Comparison of ENCODE assay signal across 10 cellular contexts in genomic region chr2:23596316-23596885, GRCh38.
DNase-seq lines count a peak whose midpoint lies in the region; TF ChIP-seq lines count a peak whose summit lies in the region.
"Had no signal": no experiment of that assay in that cellular context is flagged by ENCODE, and none has a peak within 500 bp of the region (broad histone marks: within the 10 kb centered on the region; RNA-seq: fewer than 3 reads in every experiment).

No MANE protein-coding gene starts in this region.

- peak overlapping the region; percentile 76 for H3K27ac Mint-ChIP-seq in endodermal cell
- H3K27ac Mint-ChIP-seq: activated CD8-positive, alpha-beta T cell treated with anti-CD3 and anti-CD28 coated beads, Interleukin-2, amount 10 ng/mL, durations not matched to agents 7 days and 5 days; activated naive CD8-positive, alpha-beta T cell had no signal

- no peaks in the 10 kb centered on the region for H3K9me3 Mint-ChIP-seq in endodermal cell

- CTCF ChIA-PET in BJ (lab: Yijun Ruan, JAX): no interaction called here

- in situ Hi-C loops in ACHN (cut with HindIII; ENCODE audit: low pct_ligation_motif_present, low pct_unique_long_range_greater_than_20kb, low sequenced_read_pairs): no loop called here

- H3K27me3 ChIP-seq in BJ (ENCODE audit: control insufficient read depth, insufficient read depth, low read length) (no peaks in the 10 kb centered on the region), endodermal cell (ENCODE audit: control insufficient read depth, insufficient read depth, low read length, poor library complexity, severe bottlenecking) (no peaks in the 10 kb centered on the region), osteoblast (ENCODE audit: insufficient read depth, low read length) (no peaks in the 10 kb centered on the region)

- 91 to 95% methylated on average over 13 to 16 of the region's 16 CpGs for WGBS in endodermal cell (ENCODE audit: insufficient coverage in 1 of 2, insufficient read length in 1 of 2), 2 experiments

- DNase-seq in BJ (ENCODE audit: low read depth): peak; percentile 31
- peak; percentile 64 for DNase-seq in NCI-H146 treated with DMSO at 0.1 percent for 48 hours (lab: John Stamatoyannopoulos, UW; ENCODE audit: unreplicated experiment)
- DNase-seq in endodermal cell: no peak
- no peak for DNase-seq in osteoblast (ENCODE audit: insufficient read length, low spot score, missing footprints)
- no peak for DNase-seq in kidney tubule cell (ENCODE audit: low spot score)
- DNase-seq in anterior cingulate cortex (lab: John Stamatoyannopoulos, UW): no peak
- DNase-seq in DMS 273 treated with DMSO at 0.1 percent for 48 hours (lab: John Stamatoyannopoulos, UW): no peak
- no peak for DNase-seq in ACHN
- DNase-seq: activated CD8-positive, alpha-beta T cell treated with anti-CD3 and anti-CD28 coated beads, Interleukin-2, amount 10 ng/mL, durations not matched to agents 7 days and 5 days had no signal

- H3K9me3 ChIP-seq in endodermal cell (ENCODE audit: control insufficient read depth, low read length) (no peaks in the 10 kb centered on the region), osteoblast (ENCODE audit: low read depth, low read length) (no peaks in the 10 kb centered on the region)

- H3K27ac ChIP-seq in endodermal cell (ENCODE audit: low read depth, low read length) (peak overlapping the region; percentile 81), osteoblast (ENCODE audit: low read depth, low read length) (peak overlapping the region; percentile 48)

- H2AFZ ChIP-seq in osteoblast (ENCODE audit: low read length): peak overlapping the region; percentile 74

- peaks cover 15% of the 10 kb centered on the region for H3K4me1 Mint-ChIP-seq in endodermal cell

- no peaks in the 10 kb centered on the region for H3K36me3 Mint-ChIP-seq in endodermal cell (ENCODE audit: low read depth)
- H3K36me3 Mint-ChIP-seq: activated naive CD8-positive, alpha-beta T cell had no signal

- no peaks in the 10 kb centered on the region for H3K27me3 Mint-ChIP-seq in endodermal cell (ENCODE audit: insufficient read depth)
- H3K27me3 Mint-ChIP-seq: activated naive CD8-positive, alpha-beta T cell had no signal

- no peak overlapping the region for H3K4me3 Mint-ChIP-seq in endodermal cell
- H3K4me3 Mint-ChIP-seq: activated CD8-positive, alpha-beta T cell treated with anti-CD3 and anti-CD28 coated beads, Interleukin-2, amount 10 ng/mL, durations not matched to agents 7 days and 5 days; activated naive CD8-positive, alpha-beta T cell had no signal

- H3K36me3 ChIP-seq in BJ (ENCODE audit: control insufficient read depth, insufficient read depth, low read length): peaks cover 1% of the 10 kb centered on the region; the same call in 1 of the 2 replicates
- H3K36me3 ChIP-seq in endodermal cell (ENCODE audit: control insufficient read depth, insufficient read depth, low read length): no peaks in the 10 kb centered on the region
- H3K36me3 ChIP-seq in osteoblast (ENCODE audit: insufficient read depth, low read length): no peaks in the 10 kb centered on the region

- H3K4me1 ChIP-seq in endodermal cell (ENCODE audit: control insufficient read depth, insufficient read depth, low read length) (no peaks in the 10 kb centered on the region), osteoblast (ENCODE audit: insufficient read depth, low read length) (peaks cover 10% of the 10 kb centered on the region)

- H3K4me2 ChIP-seq in osteoblast (ENCODE audit: insufficient read depth, low read length): peak overlapping the region; percentile 86

- H3K79me2 ChIP-seq in osteoblast (ENCODE audit: insufficient read depth, low read length): no peaks in the 10 kb centered on the region

- H3K4me3 ChIP-seq in BJ (ENCODE audit: low read depth, low read length) (no peak overlapping the region), endodermal cell (ENCODE audit: low read length) (no peak overlapping the region), osteoblast (ENCODE audit: insufficient read depth, low read length) (peak overlapping the region; percentile 61)

- TF ChIP-seq CTCF in BJ (IDR thresholded peaks at IDR 0.05; ENCODE audit: insufficient read depth, low read depth, low read length) (no peak), endodermal cell (conservative IDR thresholded peaks at IDR 0.05) (no peak), osteoblast (IDR thresholded peaks at IDR 0.05; ENCODE audit: extremely low read depth, low read depth, low read length) (no peak)

- POLR2A ChIA-PET in BJ (lab: Charles Lee): no interaction called here

- H4K20me1 ChIP-seq in osteoblast (ENCODE audit: insufficient read depth, low read length): peaks cover 3% of the 10 kb centered on the region

- no peak overlapping the region for H3K9ac ChIP-seq in endodermal cell (ENCODE audit: extremely low read depth, low read length, poor library complexity, severe bottlenecking)

Comparison
In these comparisons a context has a peak if more than half of its experiments do, and no peak if none do; other contexts are left out.
1. DNase-seq: peak in BJ (single experiment) and NCI-H146 treated with DMSO at 0.1 percent for 48 hours (single experiment); none in endodermal cell (single experiment), osteoblast (single experiment), kidney tubule cell (single experiment), anterior cingulate cortex (0 of 58), DMS 273 treated with DMSO at 0.1 percent for 48 hours (single experiment) and ACHN (single experiment).